ENCODE assay signal across 8 cellular contexts in genomic region chr4:39526810-39527295, GRCh38. TPM values are rescaled to one million over a fixed set of nuclear protein-coding genes. Genes with fewer than 3 reads are reported as not detected.
DNase-seq lines count a peak whose midpoint lies in the region; ATAC-seq, FAIRE-seq and TF ChIP-seq lines count a peak whose summit lies in the region.

No MANE protein-coding gene starts in this region.

- no peak for TF ChIP-seq POLR2A in HepG2 (IDR thresholded peaks at IDR 0.05; ENCODE audit: insufficient read depth in 1 of 2, low read depth in 2 of 2, low read length in 2 of 2)

- TF ChIP-seq EP300 in HepG2 (IDR thresholded peaks at IDR 0.05; ENCODE audit: low read depth in 2 of 2, low read length in 2 of 2), result no peak
- TF ChIP-seq EP300 in HepG2 (CRISPR knock-in tag; IDR thresholded peaks at IDR 0.05; ENCODE audit: borderline replicate concordance), result no peak

- peak overlapping the region; percentile 99 for H3K9ac ChIP-seq in HepG2 (ENCODE audit: insufficient read depth, low read depth, low read length)

- H3K27me3 ChIP-seq in ascending aorta, result no peaks in the 10 kb centered on the region
- peaks cover 0 to 4% of the 10 kb centered on the region in 2 experiments; a peak in 1 of 5 replicates for H3K27me3 ChIP-seq in HepG2 (ENCODE audit: control insufficient read depth in 1 of 2, insufficient read depth in 2 of 2, low read length in 2 of 2)

- no peak for TF ChIP-seq RAD21 in HepG2 (CRISPR knock-in tag; IDR thresholded peaks at IDR 0.05)

- no peak for TF ChIP-seq CTCF in 22Rv1 (IDR thresholded peaks at IDR 0.05)
- TF ChIP-seq CTCF in ascending aorta (IDR thresholded peaks at IDR 0.05), result no peak
- TF ChIP-seq CTCF in HepG2 (CRISPR knock-in tag; IDR thresholded peaks at IDR 0.05), result no peak

- H3K36me3 ChIP-seq in ascending aorta (no peaks in the 10 kb centered on the region), HepG2 (replicated peaks in 1 of 2; ENCODE audit: control insufficient read depth in 1 of 2, insufficient read depth in 2 of 2, low read length in 2 of 2) (peaks cover 3 to 7% of the 10 kb centered on the region in 2 experiments; a peak in 2 of 5 replicates)

- H3K4me1 ChIP-seq in ascending aorta (peaks cover 0 to 19% of the 10 kb centered on the region in 2 donors), HepG2 (ENCODE audit: insufficient read depth, low read length) (peaks cover 30% of the 10 kb centered on the region)

- H3K9me3 ChIP-seq in ascending aorta (no peaks in the 10 kb centered on the region), HepG2 (ENCODE audit: low read length) (peaks cover 17% of the 10 kb centered on the region)

- intact Hi-C loops in ascending aorta (cut with DNase I), result loop anchor here (1.0 to 5.0 kb wide), 7 partner anchors 24 to 530 kb away; partner anchors contain the start of genes LIAS, N4BP2, PDS5A and RPL9
- intact Hi-C loops in HepG2 (cut with micrococcal nuclease; ENCODE audit: unreplicated experiment), result loop anchor here (1.0 to 2.0 kb wide), 3 partner anchors 12 to 170 kb away; partner anchors contain the start of gene SMIM14

- peak overlapping the region; percentile 62 for H3K4me2 ChIP-seq in HepG2 (ENCODE audit: low read depth, low read length)

- in situ Hi-C loops in HepG2 (cut with HindIII; ENCODE audit: extremely low pct_ligation_motif_present, low pct_unique_long_range_greater_than_20kb), result loop anchor here (5.0 kb wide), 1 partner anchor 110 kb away; the partner anchor contains the start of gene SMIM14

- ATAC-seq in HepG2 (no peak), GM18517 (IDR thresholded peaks at IDR 0.05; ENCODE audit: unreplicated experiment) (no peak)

- DNase-seq in GM19240 (ENCODE audit: insufficient read length, low spot score) (peak; percentile 6), NCI-H1092 treated with DMSO at 0.1 percent for 48 hours (lab: John Stamatoyannopoulos, UW) (peak; percentile 45), ascending aorta (ENCODE audit: low spot score in 2 of 2) (no peak), HepG2 (ENCODE audit: low spot score) (no peak), COLO668 (lab: John Stamatoyannopoulos, UW; ENCODE audit: unreplicated experiment) (no peak)
- DNase-seq in stimulated activated CD8-positive, alpha-beta memory T cell treated with anti-CD3 and anti-CD28 coated beads, Interleukin-4, amount 100 ng/mL, for 24 hours (ENCODE audit: low read depth), result peak; percentile 11

- under 1% methylated on average over 12 of the region's 31 CpGs for WGBS in HepG2 (ENCODE audit: low lambda C conversion rate)

- peaks cover 75% of the 10 kb centered on the region for H3K79me2 ChIP-seq in HepG2 (ENCODE audit: insufficient read depth, low read length)

- no peak overlapping the region for H2AFZ ChIP-seq in HepG2 (ENCODE audit: low read length)

- H3K27ac ChIP-seq in 22Rv1 (peak overlapping the region; percentile 91), ascending aorta (peak overlapping the region; percentile 96 to 98), HepG2 (ENCODE audit: extremely low read length, insufficient read depth, low read length) (peak overlapping the region; percentile 94)

- POLR2A ChIA-PET in HepG2 (lab: Yijun Ruan, JAX), result interaction anchor here (0.6 to 1.7 kb wide), 58 partner anchors 8 to 708 kb away, joined by 3 to 75 read pairs (median 6); partner anchors contain the start of genes KLB, LIAS, N4BP2 and RPL9

- BruUV-seq in HepG2 (replicated peaks; lab: Mats Ljungman, UMichigan), result TSS peak; percentile 77

- CTCF ChIA-PET in HepG2 (lab: Yijun Ruan, JAX; ENCODE audit: low intra/inter-chr PET ratio, low total read pairs), result no interaction called here

- no peak for FAIRE-seq in HepG2 (lab: Jason Lieb, UNC)

- H4K20me1 ChIP-seq in HepG2 (ENCODE audit: insufficient read depth, low read length), result peaks cover 37% of the 10 kb centered on the region

- H3K4me3 ChIP-seq in ascending aorta, result peak overlapping the region; percentile 56 to 100
- peak overlapping the region; percentile 95 to 96 (median 96) for H3K4me3 ChIP-seq in HepG2 (replicated peaks in 1 of 3; ENCODE audit: insufficient read depth in 1 of 3, low read depth in 2 of 3, low read length in 3 of 3)

TF ChIP-seq in HepG2, 621 proteins besides CTCF, POLR2A, EP300 and RAD21 (continues in another document):
- TF ChIP-seq ZNF17 (CRISPR knock-in tag; IDR thresholded peaks at IDR 0.05), result no peak
- no peak for TF ChIP-seq ZNF589 (CRISPR knock-in tag; conservative IDR thresholded peaks at IDR 0.05)
- TF ChIP-seq ZNF224 (CRISPR knock-in tag; IDR thresholded peaks at IDR 0.05), result no peak
- no peak for TF ChIP-seq ZNF547 (CRISPR knock-in tag; IDR thresholded peaks at IDR 0.05)
- no peak for TF ChIP-seq MYNN (CRISPR knock-in tag; IDR thresholded peaks at IDR 0.05; ENCODE audit: low read depth)
- no peak for TF ChIP-seq HDAC1 (CRISPR knock-in tag; IDR thresholded peaks at IDR 0.05)
- no peak for TF ChIP-seq HES4 (CRISPR knock-in tag; IDR thresholded peaks at IDR 0.05; ENCODE audit: borderline replicate concordance)
- no peak for TF ChIP-seq ZNF691 (CRISPR knock-in tag; IDR thresholded peaks at IDR 0.05; ENCODE audit: borderline replicate concordance, low read depth)
- TF ChIP-seq ZNF574 (CRISPR knock-in tag; IDR thresholded peaks at IDR 0.05), result no peak
- TF ChIP-seq ZNF34 (CRISPR knock-in tag; IDR thresholded peaks at IDR 0.05; ENCODE audit: borderline replicate concordance), result no peak
- TF ChIP-seq ZZZ3 (CRISPR knock-in tag; IDR thresholded peaks at IDR 0.05; ENCODE audit: borderline replicate concordance), result no peak
- no peak for TF ChIP-seq ELK4 (CRISPR knock-in tag; IDR thresholded peaks at IDR 0.05; ENCODE audit: borderline replicate concordance)
- TF ChIP-seq SMAD9 (CRISPR knock-in tag; IDR thresholded peaks at IDR 0.05), result peak; percentile 16; the same call in 1 of the 2 replicates
- peak; percentile 6; the same call in 1 of the 2 replicates for TF ChIP-seq ZSCAN25 (CRISPR knock-in tag; IDR thresholded peaks at IDR 0.05)

RNA-seq across cellular contexts. Expression of gene UGDH, which starts 0.4 kb away (rescaled TPM):
- total RNA-seq in ascending aorta (81.1 TPM), HepG2 (2016; rRNA removed; fragmentation: Illumina TruSeq; extraction: Trizol) (384 and 661 TPM in 2 replicates)
- 49.0 and 58.6 TPM in 2 replicates for total RNA-seq in HepG2 (2016; cell fraction: cytosol; rRNA removed; fragmentation: Illumina TruSeq; extraction: Trizol; ENCODE audit: low read depth)
- total RNA-seq in HepG2 (2016; cell fraction: insoluble cytoplasmic fraction; rRNA removed; fragmentation: Illumina TruSeq; extraction: Trizol), result 384 and 616 TPM in 2 replicates
- total RNA-seq in HepG2 (2016; cell fraction: membrane; rRNA removed; fragmentation: Illumina TruSeq; extraction: Trizol), result 167 and 182 TPM in 2 replicates
- total RNA-seq in HepG2 (2016; cell fraction: nucleus; rRNA removed; fragmentation: Illumina TruSeq; extraction: Trizol), result 162 and 184 TPM in 2 replicates
- polyA plus RNA-seq in HepG2 (2011; rRNA removed), result 89.8 and 99.0 TPM in 2 replicates
- polyA plus RNA-seq in HepG2 (2011; cell fraction: cytosol; rRNA removed), result 131 and 185 TPM in 2 replicates
- polyA plus RNA-seq in HepG2 (2011; cell fraction: nucleus; rRNA removed), result 44.8 and 67.6 TPM in 2 replicates
- 212 and 239 TPM in 2 replicates for polyA plus RNA-seq in HepG2 (2012)
- 39.4 and 40.4 TPM in 2 replicates for polyA plus RNA-seq in HepG2 (2016; cell fraction: cytosol; fragmentation: Illumina TruSeq; extraction: Trizol; ENCODE audit: low read depth)
- polyA plus RNA-seq in HepG2 (2016; cell fraction: insoluble cytoplasmic fraction; fragmentation: Illumina TruSeq; extraction: Trizol; ENCODE audit: low read depth), result 556 and 565 TPM in 2 replicates
- polyA plus RNA-seq in HepG2 (2016; cell fraction: membrane; fragmentation: Illumina TruSeq; extraction: Trizol; ENCODE audit: low read depth), result 86.5 and 96.6 TPM in 2 replicates
- polyA plus RNA-seq in HepG2 (2016; cell fraction: nucleus; fragmentation: Illumina TruSeq; extraction: Trizol; ENCODE audit: insufficient read depth, low read depth), result 181 and 193 TPM in 2 replicates
- polyA minus RNA-seq in HepG2 (2011; rRNA and poly(A)+ RNA removed; ENCODE audit: low replicate concordance), result 9.9 and 42.1 TPM in 2 replicates
- polyA minus RNA-seq in HepG2 (2011; cell fraction: cytosol; rRNA and poly(A)+ RNA removed), result 257 and 288 TPM in 2 replicates
- 82.3 and 114 TPM in 2 replicates for polyA minus RNA-seq in HepG2 (2011; cell fraction: nucleus; rRNA and poly(A)+ RNA removed)

Comparison
In these comparisons a context has a peak if more than half of its experiments do, and no peak if none do; other contexts are left out.
1. DNase-seq: peak in GM19240 (single experiment), NCI-H1092 treated with DMSO at 0.1 percent for 48 hours (single experiment) and stimulated activated CD8-positive, alpha-beta memory T cell treated with anti-CD3 and anti-CD28 coated beads, Interleukin-4, amount 100 ng/mL, for 24 hours (single experiment); none in ascending aorta (0 of 2), HepG2 (single experiment) and COLO668 (single experiment).
2. Peak in every context shown above with its lines, with median percentiles within 50 percentile points of each other: H3K27ac ChIP-seq.